Comparison of ENCODE assay signal across 23 cellular contexts in genomic region chr12:100219328-100220109, GRCh38. TPM values are rescaled to one million over a fixed set of nuclear protein-coding genes. Genes with fewer than 3 reads are reported as not detected.
"Had no signal": no experiment of that assay in that cellular context is flagged by ENCODE, and none has a peak within 500 bp of the region (broad histone marks: within the 10 kb centered on the region; RNA-seq: fewer than 3 reads in every experiment).

No MANE protein-coding gene starts in this region.

- DNase-seq: dermis blood vessel endothelial cell; effector memory CD8-positive, alpha-beta T cell; kidney; left lung; lower lobe of right lung; naive thymus-derived CD8-positive, alpha-beta T cell; nephron progenitor cell; occipital lobe; ovary; posterior cingulate gyrus; psoas muscle; right cardiac atrium; spleen; stimulated activated CD4-positive, alpha-beta T cell treated with anti-CD3 and anti-CD28 coated beads, Interleukin-4, amount 100 ng/mL, for 4 hours; stimulated activated naive CD8-positive, alpha-beta T cell treated with anti-CD3 and anti-CD28 coated beads, Interleukin-15, Interleukin-2, amounts not matched to agents 100 U/mL and 50 U/mL, for 24 hours; substantia nigra; testis; tibial artery had no signal

- H3K27me3 Mint-ChIP-seq: effector memory CD8-positive, alpha-beta T cell; naive thymus-derived CD8-positive, alpha-beta T cell; stimulated activated memory B cell treated with anti-CD40 and anti-IgM and Interleukin-4, amounts not matched to agents 10 μg/mL and 1 μg/mL and 100 μg/mL, for 72 hours; type B pancreatic cell had no signal

- H3K4me3 ChIP-seq: coronary artery, left lung, lower lobe of right lung, ovary, psoas muscle, skin epidermis, spleen, testis, tibial artery had no signal

- H3K4me1 ChIP-seq: left lung, lower lobe of right lung, psoas muscle, testis, tibial artery had no signal

- H3K9me3 Mint-ChIP-seq: effector memory CD8-positive, alpha-beta T cell; naive thymus-derived CD8-positive, alpha-beta T cell; nephron progenitor cell; stimulated activated memory B cell treated with anti-CD40 and anti-IgM and Interleukin-4, amounts not matched to agents 10 μg/mL and 1 μg/mL and 100 μg/mL, for 72 hours; type B pancreatic cell had no signal

- H3K9me3 ChIP-seq: left lung, lower lobe of right lung, ovary, psoas muscle, spleen, testis, tibial artery had no signal

- H3K27ac ChIP-seq: coronary artery, left lung, lower lobe of right lung, ovary, psoas muscle, skin epidermis, spleen, testis, tibial artery had no signal

- H3K4me1 Mint-ChIP-seq: nephron progenitor cell had no signal

- H3K27me3 ChIP-seq: left lung, ovary, spleen, testis, tibial artery had no signal

- H3K4me3 Mint-ChIP-seq: effector memory CD8-positive, alpha-beta T cell; naive thymus-derived CD8-positive, alpha-beta T cell; nephron progenitor cell; stimulated activated memory B cell treated with anti-CD40 and anti-IgM and Interleukin-4, amounts not matched to agents 10 μg/mL and 1 μg/mL and 100 μg/mL, for 72 hours; type B pancreatic cell had no signal

- H3K27ac Mint-ChIP-seq: effector memory CD8-positive, alpha-beta T cell; nephron progenitor cell; stimulated activated memory B cell treated with anti-CD40 and anti-IgM and Interleukin-4, amounts not matched to agents 10 μg/mL and 1 μg/mL and 100 μg/mL, for 72 hours; type B pancreatic cell had no signal

- H3K36me3 ChIP-seq: ovary had no signal

RNA-seq across cellular contexts. Expression of gene DEPDC4, which starts 47.4 kb away (rescaled TPM):
- total RNA-seq: myocyte had no signal
